In genomic region chr10:44180321-44181154, GRCh38 we compare ENCODE assay signal across 13 cellular contexts.
DNase-seq lines count a peak whose midpoint lies in the region; TF ChIP-seq lines count a peak whose summit lies in the region.
"Had no signal": no experiment of that assay in that cellular context is flagged by ENCODE, and none has a peak within 500 bp of the region (broad histone marks: within the 10 kb centered on the region; RNA-seq: fewer than 3 reads in every experiment).

No MANE protein-coding gene starts in this region.

- H3K9me3 Mint-ChIP-seq in activated CD4-positive, alpha-beta memory T cell treated with anti-CD3 and anti-CD28 coated beads for 36 hours: no peaks in the 10 kb centered on the region
- H3K9me3 Mint-ChIP-seq: CD8-positive, alpha-beta memory T cell; central memory CD8-positive, alpha-beta T cell; GM23338 had no signal

- no peak for TF ChIP-seq CTCF in AG09309 (IDR thresholded peaks at IDR 0.05; ENCODE audit: control insufficient read depth, insufficient read depth, low read depth, low read length, missing control alignments)

- no peak overlapping the region for H3K4me3 Mint-ChIP-seq in activated CD4-positive, alpha-beta memory T cell treated with anti-CD3 and anti-CD28 coated beads for 36 hours
- H3K4me3 Mint-ChIP-seq: central memory CD8-positive, alpha-beta T cell; GM23338 had no signal

- peak; percentile 86 for DNase-seq in AG09309 (ENCODE audit: low read depth)
- DNase-seq in LHCN-M2 (ENCODE audit: low read depth): peak; percentile 84
- peak; percentile 75 for DNase-seq in dedifferentiated amniotic fluid mesenchymal stem cell (ENCODE audit: extremely low spot score)
- DNase-seq in non-pigmented ciliary epithelial cell (ENCODE audit: low read depth): peak; percentile 76
- DNase-seq in activated CD4-positive, alpha-beta memory T cell treated with anti-CD3 and anti-CD28 coated beads for 36 hours: no peak
- no peak for DNase-seq in NCI-H2029 treated with DMSO at 0.1 percent for 48 hours (lab: John Stamatoyannopoulos, UW)
- no peak for DNase-seq in effector CD4-positive, alpha-beta T cell
- no peak for DNase-seq in ureter (ENCODE audit: low spot score)
- DNase-seq: CD8-positive, alpha-beta memory T cell; NCI-H2081; SHP77 treated with DMSO at 0.1 percent for 48 hours had no signal

- intact Hi-C loops in activated CD4-positive, alpha-beta memory T cell treated with anti-CD3 and anti-CD28 coated beads for 36 hours (cut with micrococcal nuclease): no loop called here

- no peaks in the 10 kb centered on the region for H3K4me1 Mint-ChIP-seq in activated CD4-positive, alpha-beta memory T cell treated with anti-CD3 and anti-CD28 coated beads for 36 hours (ENCODE audit: low read depth)
- H3K4me1 Mint-ChIP-seq: CD8-positive, alpha-beta memory T cell; central memory CD8-positive, alpha-beta T cell; GM23338 had no signal

- no peaks in the 10 kb centered on the region for H3K36me3 Mint-ChIP-seq in activated CD4-positive, alpha-beta memory T cell treated with anti-CD3 and anti-CD28 coated beads for 36 hours
- H3K36me3 Mint-ChIP-seq: CD8-positive, alpha-beta memory T cell had no signal

- no peak overlapping the region for H3K4me3 ChIP-seq in AG09309 (ENCODE audit: control insufficient read depth, low read depth, low read length)
- H3K4me3 ChIP-seq: GM23338 had no signal

- POLR2A ChIA-PET in activated CD4-positive, alpha-beta memory T cell treated with anti-CD3 and anti-CD28 coated beads for 36 hours (lab: Charles Lee): no interaction called here

- CTCF ChIA-PET in activated CD4-positive, alpha-beta memory T cell treated with anti-CD3 and anti-CD28 coated beads for 36 hours (lab: Charles Lee): no interaction called here

- H3K27ac Mint-ChIP-seq in activated CD4-positive, alpha-beta memory T cell treated with anti-CD3 and anti-CD28 coated beads for 36 hours: no peak overlapping the region
- H3K27ac Mint-ChIP-seq: CD8-positive, alpha-beta memory T cell; GM23338 had no signal

- peaks cover 7% of the 10 kb centered on the region for H3K27me3 Mint-ChIP-seq in activated CD4-positive, alpha-beta memory T cell treated with anti-CD3 and anti-CD28 coated beads for 36 hours

Comparison
In these comparisons a context has a peak if more than half of its experiments do, and no peak if none do; other contexts are left out.
1. DNase-seq: peak in AG09309 (single experiment), LHCN-M2 (single experiment), dedifferentiated amniotic fluid mesenchymal stem cell (single experiment) and non-pigmented ciliary epithelial cell (single experiment); none in activated CD4-positive, alpha-beta memory T cell treated with anti-CD3 and anti-CD28 coated beads for 36 hours (single experiment), NCI-H2029 treated with DMSO at 0.1 percent for 48 hours (single experiment), effector CD4-positive, alpha-beta T cell (single experiment) and ureter (single experiment).